Comparison of ENCODE assay signal across 23 cellular contexts in the genomic region with DNA sequence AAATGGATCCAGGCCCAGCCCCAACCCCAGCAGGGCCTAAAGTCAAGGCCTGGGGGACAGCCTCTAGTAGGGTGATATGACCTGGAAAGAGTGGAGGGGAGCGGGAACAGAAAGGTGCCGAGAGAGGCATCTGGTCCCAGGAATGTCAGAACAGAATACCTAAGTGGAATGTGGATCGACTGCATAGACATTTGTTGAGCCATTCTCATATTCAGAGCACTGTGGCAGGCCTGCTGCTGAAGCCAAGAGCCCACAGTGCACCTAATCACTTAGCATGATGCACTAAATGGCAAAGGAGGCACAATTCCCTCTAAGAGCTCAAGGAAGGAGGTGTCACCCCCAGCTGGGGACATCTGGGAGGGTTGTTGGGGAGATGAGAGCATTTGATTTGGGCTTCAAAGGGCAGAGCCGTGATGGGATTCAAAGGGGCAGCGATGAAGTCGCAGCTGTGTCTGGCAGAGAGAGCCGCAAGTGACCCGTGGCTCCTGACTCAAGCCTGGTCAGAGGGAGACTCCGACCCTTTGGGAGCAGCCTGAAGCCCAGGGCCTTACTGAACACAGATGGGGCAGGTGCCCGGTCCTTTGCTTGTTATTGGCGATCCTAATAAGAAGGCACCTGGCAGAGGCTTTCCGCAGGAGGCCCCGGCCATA. TPM values are rescaled to one million over a fixed set of nuclear protein-coding genes. Genes with fewer than 3 reads are reported as not detected.
DNase-seq lines count a peak whose midpoint lies in the region; ATAC-seq, FAIRE-seq and TF ChIP-seq lines count a peak whose summit lies in the region.
"Had no signal": no experiment of that assay in that cellular context is flagged by ENCODE, and none has a peak within 500 bp of the region (broad histone marks: within the 10 kb centered on the region; RNA-seq: fewer than 3 reads in every experiment).

No MANE protein-coding gene starts in this region.

- CTCF ChIA-PET in A549 (lab: Yijun Ruan, JAX), result interaction anchor here (0.7 to 2.1 kb wide), 10 partner anchors 11 to 134 kb away, joined by 3 to 10 read pairs (median 4); no protein-coding TSS in a partner anchor

- no peak overlapping the region for H4K91ac ChIP-seq in neuronal stem cell (ENCODE audit: low read depth, low read length, poor library complexity)

- H2AFZ ChIP-seq in neuronal stem cell (ENCODE audit: low read length), result no peak overlapping the region

- no peak overlapping the region for H3K23ac ChIP-seq in neuronal stem cell (ENCODE audit: low read depth, low read length, poor library complexity)

- H3K36me3 ChIP-seq in neuronal stem cell (replicated peaks in 1 of 2; ENCODE audit: control insufficient read depth in 2 of 2, insufficient read depth in 2 of 2, low read length in 2 of 2), result no peaks in the 10 kb centered on the region
- H3K36me3 ChIP-seq: cardiac muscle cell, Peyer's patch, prostate gland had no signal

- H2BK15ac ChIP-seq in neuronal stem cell (ENCODE audit: low read length), result peak overlapping the region; percentile 8

- no peak for TF ChIP-seq POLR2A in A549 (IDR thresholded peaks at IDR 0.05; ENCODE audit: low read length)

- no peak for TF ChIP-seq EP300 in A549 (IDR thresholded peaks at IDR 0.05)

- TF ChIP-seq CTCF in A549 (IDR thresholded peaks at IDR 0.05), result no peak
- no peak for TF ChIP-seq CTCF in epithelial cell of esophagus (IDR thresholded peaks at IDR 0.05; ENCODE audit: insufficient read depth, low read depth, low read length, missing control alignments)

- peaks cover 0 to 23% (median 0%) of the 10 kb centered on the region in 3 experiments for H3K27me3 ChIP-seq in neuronal stem cell (ENCODE audit: control insufficient read depth in 3 of 3, insufficient read depth in 3 of 3, low read depth in 1 of 3, low read length in 3 of 3)
- H3K27me3 ChIP-seq: cardiac muscle cell, Peyer's patch had no signal

- H2BK120ac ChIP-seq in neuronal stem cell (ENCODE audit: low read depth, low read length), result no peak overlapping the region

- H3K27ac ChIP-seq in A549, result peak overlapping the region; percentile 87
- H3K27ac ChIP-seq in neuronal stem cell (replicated peaks; ENCODE audit: low read length), result no peak overlapping the region
- H3K27ac ChIP-seq: cardiac muscle cell, prostate gland had no signal

- ATAC-seq in A549, result peak; percentile 55 to 60
- ATAC-seq: K562 had no signal

- H3K4me3 ChIP-seq in A549, result no peak overlapping the region
- H3K4me3 ChIP-seq in epithelial cell of esophagus (ENCODE audit: low read length), result no peak overlapping the region
- H3K4me3 ChIP-seq in neuronal stem cell (ENCODE audit: low read length in 2 of 2), result no peak overlapping the region
- H3K4me3 ChIP-seq: cardiac muscle cell, K562, Peyer's patch, prostate gland had no signal

- peak overlapping the region; percentile 56 for H2AK5ac ChIP-seq in neuronal stem cell (ENCODE audit: low read depth, low read length)

- POLR2A ChIA-PET in A549 (lab: Yijun Ruan, JAX), result interaction anchor here (0.9 kb wide), 1 partner anchor 36 kb away, joined by 3 read pairs; no protein-coding TSS in a partner anchor

- no peak overlapping the region for H4K8ac ChIP-seq in neuronal stem cell (ENCODE audit: low read depth, low read length)

- H3K9me3 ChIP-seq in A549, result no peaks in the 10 kb centered on the region
- H3K9me3 ChIP-seq in neuronal stem cell (replicated peaks in 1 of 2; ENCODE audit: control insufficient read depth in 2 of 2, insufficient read depth in 1 of 2, low read depth in 1 of 2, low read length in 2 of 2), result no peaks in the 10 kb centered on the region
- H3K9me3 ChIP-seq: Peyer's patch, prostate gland had no signal

- no peak overlapping the region for H2BK5ac ChIP-seq in neuronal stem cell (ENCODE audit: low read length)

- no peak overlapping the region for H2BK12ac ChIP-seq in neuronal stem cell (ENCODE audit: low read length)

- peaks cover 2% of the 10 kb centered on the region for H3K79me1 ChIP-seq in neuronal stem cell (ENCODE audit: low read depth, low read length)

- no peak overlapping the region for H3K18ac ChIP-seq in neuronal stem cell (ENCODE audit: low read length)

- H3K4me2 ChIP-seq in A549 (peak overlapping the region; percentile 65), neuronal stem cell (ENCODE audit: insufficient read depth, low read length, poor library complexity, severe bottlenecking) (no peak overlapping the region)

- no peak for TF ChIP-seq RAD21 in A549 (conservative IDR thresholded peaks at IDR 0.05 in 1 of 2, IDR thresholded peaks at IDR 0.05 in 1 of 2)

- no peak overlapping the region for H3K9ac ChIP-seq in neuronal stem cell (ENCODE audit: low read depth, low read length, poor library complexity)

- DNase-seq in A549 (ENCODE audit: low read depth in 1 of 2, low spot score in 1 of 2) (no peak), NCI-H69 (lab: John Stamatoyannopoulos, UW) (peak; percentile 81), epithelial cell of esophagus (ENCODE audit: low read depth) (peak; percentile 63), neuronal stem cell (ENCODE audit: low spot score) (no peak), DMS79 treated with DMSO at 0.1 percent for 48 hours (lab: John Stamatoyannopoulos, UW) (no peak), mesenteric fat pad (ENCODE audit: low spot score) (no peak)
- DNase-seq in activated naive CD4-positive, alpha-beta T cell treated with anti-CD3 and anti-CD28 coated beads, Interleukin-2, amount 50 U/mL, for 16 hours, result no peak
- DNase-seq in stimulated activated naive CD4-positive, alpha-beta T cell treated with Interleukin-2 at 50 U/mL for 16 hours (lab: John Stamatoyannopoulos, UW), result no peak
- DNase-seq: activated CD4-positive, alpha-beta memory T cell treated with anti-CD3 and anti-CD28 coated beads, Interleukin-2, amount 10 ng/mL, durations not matched to agents 7 days and 5 days; activated CD4-positive, CD25-positive, alpha-beta regulatory T cell; MV-4-11; NCI-H187; nephron progenitor cell; stimulated activated CD4-positive, alpha-beta T cell treated with anti-CD3 and anti-CD28 coated beads, Interleukin-12 subunit alpha, Interleukin-12 subunit beta, amount 100 ng/mL, for 4 hours; stimulated activated CD8-positive, alpha-beta memory T cell treated with anti-CD3 and anti-CD28 coated beads, Interleukin-4, amount 100 ng/mL, for 48 hours; T-helper 9 cell had no signal

- no peak for FAIRE-seq in A549 (lab: Jason Lieb, UNC)
- FAIRE-seq: G401.6, GM19239, H1, K562 had no signal

- no peak overlapping the region for H3K14ac ChIP-seq in neuronal stem cell (ENCODE audit: low read length)

- H3K4me1 ChIP-seq in A549, result peaks cover 40% of the 10 kb centered on the region
- H3K4me1 ChIP-seq in neuronal stem cell (ENCODE audit: control insufficient read depth in 2 of 2, insufficient read depth in 1 of 2, low read depth in 1 of 2, low read length in 2 of 2), result peaks cover 0 to 2% of the 10 kb centered on the region in 2 donors
- H3K4me1 ChIP-seq: prostate gland had no signal

- no peak overlapping the region for H3K4ac ChIP-seq in neuronal stem cell (ENCODE audit: low read length)

- WGBS in A549 (ENCODE audit: missing lambda C conversion rate), result 53% methylated on average over 12 of the region's 13 CpGs
- no CpG with 5 or more reads among the region's 13 CpGs for WGBS in neuronal stem cell (ENCODE audit: extremely low coverage in 2 of 2, insufficient read length in 2 of 2, insufficient replicate concordance in 1 of 2), 2 donors

TF ChIP-seq in A549, 52 proteins besides CTCF, POLR2A, EP300 and RAD21 (continues in another document):
- TF ChIP-seq NPAS2 (CRISPR knock-in tag; IDR thresholded peaks at IDR 0.05; ENCODE audit: borderline replicate concordance), result no peak
- TF ChIP-seq E2F6 (IDR thresholded peaks at IDR 0.05; ENCODE audit: borderline replicate concordance, low read depth), result no peak
- no peak for TF ChIP-seq RNF2 (IDR thresholded peaks at IDR 0.05; ENCODE audit: borderline replicate concordance, low read depth)
- TF ChIP-seq, protein P1, sequence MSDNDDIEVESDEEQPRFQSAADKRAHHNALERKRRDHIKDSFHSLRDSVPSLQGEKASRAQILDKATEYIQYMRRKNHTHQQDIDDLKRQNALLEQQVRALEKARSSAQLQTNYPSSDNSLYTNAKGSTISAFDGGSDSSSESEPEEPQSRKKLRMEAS (IDR thresholded peaks at IDR 0.05), result no peak
- no peak for TF ChIP-seq TFCP2L1 (CRISPR knock-in tag; IDR thresholded peaks at IDR 0.05)
- no peak for TF ChIP-seq CHD2 (IDR thresholded peaks at IDR 0.05; ENCODE audit: low read length, partially characterized antibody)
- TF ChIP-seq CBX2 (IDR thresholded peaks at IDR 0.05; ENCODE audit: borderline replicate concordance, low read depth), result no peak
- no peak for TF ChIP-seq GATA3 (IDR thresholded peaks at IDR 0.05; ENCODE audit: borderline replicate concordance)
- no peak for TF ChIP-seq TP53 (CRISPR knock-in tag; IDR thresholded peaks at IDR 0.05)
- no peak for TF ChIP-seq FOSB (CRISPR knock-in tag; IDR thresholded peaks at IDR 0.05)
- TF ChIP-seq ESRRA (IDR thresholded peaks at IDR 0.05; ENCODE audit: borderline replicate concordance, low read length), result no peak
- no peak for TF ChIP-seq FOXS1 (CRISPR knock-in tag; IDR thresholded peaks at IDR 0.05)
- TF ChIP-seq RFX5 (IDR thresholded peaks at IDR 0.05), result no peak
- TF ChIP-seq KDM1A (IDR thresholded peaks at IDR 0.05; ENCODE audit: low read depth), result no peak
- no peak for TF ChIP-seq HOXB13 (CRISPR knock-in tag; IDR thresholded peaks at IDR 0.05; ENCODE audit: low read depth)
- TF ChIP-seq, protein P2, sequence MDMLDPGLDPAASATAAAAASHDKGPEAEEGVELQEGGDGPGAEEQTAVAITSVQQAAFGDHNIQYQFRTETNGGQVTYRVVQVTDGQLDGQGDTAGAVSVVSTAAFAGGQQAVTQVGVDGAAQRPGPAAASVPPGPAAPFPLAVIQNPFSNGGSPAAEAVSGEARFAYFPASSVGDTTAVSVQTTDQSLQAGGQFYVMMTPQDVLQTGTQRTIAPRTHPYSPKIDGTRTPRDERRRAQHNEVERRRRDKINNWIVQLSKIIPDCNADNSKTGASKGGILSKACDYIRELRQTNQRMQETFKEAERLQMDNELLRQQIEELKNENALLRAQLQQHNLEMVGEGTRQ (IDR thresholded peaks at IDR 0.05), result no peak
- TF ChIP-seq CHD4 (IDR thresholded peaks at IDR 0.05; ENCODE audit: borderline replicate concordance), result no peak

RNA-seq across cellular contexts. Expression of gene PKP1, which starts 8.6 kb away (rescaled TPM):
- not detected in 2 replicates for polyA plus RNA-seq in A549 (2011; rRNA removed)
- 0.01 TPM in 1 of 2 replicates, not detected in the other for polyA plus RNA-seq in A549 (2012; cell fraction: cytosol; rRNA removed)
- polyA plus RNA-seq in A549 (2012; cell fraction: nucleus; rRNA removed), result not detected in 2 replicates
- not detected in 3 replicates for polyA plus RNA-seq in A549 (2017; fragmentation: RNase III; extraction: RNeasy Plus Mini Kit Qiagen cat#74134 plus additional on column Dnase treatment)
- polyA minus RNA-seq in A549 (2011; rRNA and poly(A)+ RNA removed), result not detected in 2 replicates
- polyA plus RNA-seq in neuronal stem cell (2013, experiment 1 of 2), result 0.04 TPM
- polyA plus RNA-seq in neuronal stem cell (2013, experiment 2 of 2), result 0.03 TPM
- total RNA-seq in mesenteric fat pad, result 11.5 TPM
- total RNA-seq: activated CD4-positive, alpha-beta memory T cell treated with anti-CD3 and anti-CD28 coated beads, Interleukin-2, amount 10 ng/mL, durations not matched to agents 7 days and 5 days; K562 had no signal
- polyA plus RNA-seq: cardiac muscle cell, K562 had no signal

Comparison
In these comparisons a context has a peak if more than half of its experiments do, and no peak if none do; other contexts are left out.
1. DNase-seq: peak in NCI-H69 (single experiment) and epithelial cell of esophagus (single experiment); none in A549 (0 of 2), neuronal stem cell (single experiment), DMS79 treated with DMSO at 0.1 percent for 48 hours (single experiment), activated naive CD4-positive, alpha-beta T cell treated with anti-CD3 and anti-CD28 coated beads, Interleukin-2, amount 50 U/mL, for 16 hours (single experiment), stimulated activated naive CD4-positive, alpha-beta T cell treated with Interleukin-2 at 50 U/mL for 16 hours (single experiment) and mesenteric fat pad (single experiment).